8 cellular contexts compared by ENCODE assay signal in the genomic region with DNA sequence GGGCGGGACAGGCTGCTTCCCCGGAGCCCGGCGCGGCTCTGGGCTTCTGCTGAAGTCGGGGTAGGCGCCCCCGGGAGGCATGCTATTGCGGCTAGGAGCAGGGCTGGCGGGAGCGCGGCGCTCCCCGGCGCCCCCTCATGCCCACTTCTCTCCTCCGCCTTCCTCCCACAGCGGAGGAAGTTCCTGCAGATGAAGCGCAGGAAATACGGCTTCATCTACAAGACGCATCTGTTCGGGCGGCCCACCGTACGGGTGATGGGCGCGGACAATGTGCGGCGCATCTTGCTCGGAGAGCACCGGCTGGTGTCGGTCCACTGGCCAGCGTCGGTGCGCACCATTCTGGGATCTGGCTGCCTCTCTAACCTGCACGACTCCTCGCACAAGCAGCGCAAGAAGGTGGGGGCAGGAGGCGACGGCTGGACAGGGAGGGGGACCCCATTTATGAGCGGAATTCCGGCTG. TPM values are rescaled to one million over a fixed set of nuclear protein-coding genes. Genes with fewer than 3 reads are reported as not detected.
A peak's percentile ranks its signal among the peaks of the same experiment; 100 is the strongest.
DNase-seq lines count a peak whose midpoint lies in the region; ATAC-seq and TF ChIP-seq lines count a peak whose summit lies in the region.

No MANE protein-coding gene starts in this region.

- peak overlapping the region; percentile 62 for H3K4me2 ChIP-seq in Karpas-422 (ENCODE audit: low read depth, low read length, poor library complexity, severe bottlenecking)

- in situ Hi-C loops in astrocyte of the cerebellum (cut with HindIII; ENCODE audit: low sequenced_read_pairs), result no loop called here

- peaks cover 7 to 38% (median 27%) of the 10 kb centered on the region in 4 donors for H3K4me1 Mint-ChIP-seq in naive thymus-derived CD8-positive, alpha-beta T cell

- ATAC-seq in naive thymus-derived CD8-positive, alpha-beta T cell, result peak; percentile 25 to 35
- no peak for ATAC-seq in HG02884 (IDR thresholded peaks at IDR 0.05; ENCODE audit: unreplicated experiment)
- no peak for ATAC-seq in GM18868 (IDR thresholded peaks at IDR 0.05; ENCODE audit: unreplicated experiment)
- ATAC-seq in HG03378 (IDR thresholded peaks at IDR 0.05; ENCODE audit: unreplicated experiment), result no peak

- H3K27me3 Mint-ChIP-seq in naive thymus-derived CD8-positive, alpha-beta T cell, result peaks cover 32 to 82% (median 57%) of the 10 kb centered on the region in 5 donors

- H3K4me3 Mint-ChIP-seq in naive thymus-derived CD8-positive, alpha-beta T cell, result peak overlapping the region; percentile 3 to 83 (median 70)

- H3K27ac Mint-ChIP-seq in naive thymus-derived CD8-positive, alpha-beta T cell, result peak overlapping the region in 1 of 10 donors; percentile 29

- no peaks in the 10 kb centered on the region for H3K9me2 ChIP-seq in Karpas-422 (replicated peaks; ENCODE audit: insufficient read depth, low read length)

- H3K4me3 ChIP-seq in Karpas-422 (ENCODE audit: low read length) (peak overlapping the region; percentile 64), astrocyte of the cerebellum (ENCODE audit: low read depth, low read length) (peak overlapping the region; percentile 23)

- H3K79me2 ChIP-seq in Karpas-422 (ENCODE audit: low read length), result no peaks in the 10 kb centered on the region

- H3K36me3 Mint-ChIP-seq in naive thymus-derived CD8-positive, alpha-beta T cell, result no peaks in the 10 kb centered on the region

- POLR2A ChIA-PET in naive thymus-derived CD8-positive, alpha-beta T cell (lab: Charles Lee), result no interaction called here

- no peak for TF ChIP-seq CTCF in astrocyte of the cerebellum (IDR thresholded peaks at IDR 0.05; ENCODE audit: low read depth, low read length, missing control alignments)

- H3K9ac ChIP-seq in Karpas-422 (ENCODE audit: low read length), result peak overlapping the region; percentile 45; the same call in 1 of the 2 replicates

- no peaks in the 10 kb centered on the region for H4K20me1 ChIP-seq in Karpas-422 (ENCODE audit: insufficient read depth, low read depth, low read length)

- DNase-seq in DMS114 treated with DMSO at 0.1 percent for 48 hours (lab: John Stamatoyannopoulos, UW; ENCODE audit: unreplicated experiment) (peak; percentile 18), Karpas-422 (peak; percentile 56), astrocyte of the cerebellum (ENCODE audit: low read depth) (no peak), GM03348 (ENCODE audit: low spot score) (no peak)
- DNase-seq in naive thymus-derived CD8-positive, alpha-beta T cell, result no peak

- H3K9me3 ChIP-seq in Karpas-422 (ENCODE audit: low read length), result no peaks in the 10 kb centered on the region

- peaks cover 0 to 2% (median 0%) of the 10 kb centered on the region in 9 donors for H3K9me3 Mint-ChIP-seq in naive thymus-derived CD8-positive, alpha-beta T cell

- H3K27me3 ChIP-seq in Karpas-422 (ENCODE audit: low read length), result no peaks in the 10 kb centered on the region

- H2AFZ ChIP-seq in Karpas-422 (ENCODE audit: low read length), result no peak overlapping the region

- H3K36me3 ChIP-seq in Karpas-422 (ENCODE audit: insufficient read depth, low read length), result no peaks in the 10 kb centered on the region

- peaks cover 4% of the 10 kb centered on the region for H3K4me1 ChIP-seq in Karpas-422 (ENCODE audit: low read length)

- H3K27ac ChIP-seq in Karpas-422 (ENCODE audit: low read length), result no peak overlapping the region

RNA-seq across cellular contexts. Expression of gene CYP26A1, which starts 0.5 kb away (rescaled TPM):
- 0.29 TPM in 1 of 2 replicates, not detected in the other for total RNA-seq in Karpas-422 (2014; rRNA removed; shearing (Covaris generic); ENCODE audit: low replicate concordance)
- not detected for total RNA-seq in naive thymus-derived CD8-positive, alpha-beta T cell
- polyA plus RNA-seq in naive thymus-derived CD8-positive, alpha-beta T cell, result not detected

RNA-seq across cellular contexts. Expression of gene CYP26C1, which starts 13.6 kb away (rescaled TPM):
- total RNA-seq in Karpas-422 (2014; rRNA removed; shearing (Covaris generic); ENCODE audit: low replicate concordance), result 0.14 and 0.30 TPM in 2 replicates
- under 1 TPM; 0.33 to 0.44 TPM for total RNA-seq in naive thymus-derived CD8-positive, alpha-beta T cell
- not detected for polyA plus RNA-seq in naive thymus-derived CD8-positive, alpha-beta T cell

Comparison
In these comparisons a context has a peak if more than half of its experiments do, and no peak if none do; other contexts are left out.
1. DNase-seq: peak in DMS114 treated with DMSO at 0.1 percent for 48 hours (single experiment) and Karpas-422 (single experiment); none in astrocyte of the cerebellum (single experiment), naive thymus-derived CD8-positive, alpha-beta T cell (0 of 10) and GM03348 (single experiment).
2. ATAC-seq: peak in naive thymus-derived CD8-positive, alpha-beta T cell (2 of 2); none in HG02884 (single experiment), GM18868 (single experiment) and HG03378 (single experiment).